Comparison of ENCODE assay signal across 22 cellular contexts in genomic region chr6:79089552-79090404, GRCh38. TPM values are rescaled to one million over a fixed set of nuclear protein-coding genes. Genes with fewer than 3 reads are reported as not detected.
A peak's percentile ranks its signal among the peaks of the same experiment; 100 is the strongest.
DNase-seq lines count a peak whose midpoint lies in the region; ATAC-seq, FAIRE-seq and TF ChIP-seq lines count a peak whose summit lies in the region.
"Had no signal": no experiment of that assay in that cellular context is flagged by ENCODE, and none has a peak within 500 bp of the region (broad histone marks: within the 10 kb centered on the region; RNA-seq: fewer than 3 reads in every experiment).

No MANE protein-coding gene starts in this region.

- no peak overlapping the region for H4K91ac ChIP-seq in H1 (replicated peaks; ENCODE audit: insufficient read length, low read length)

- H3K9me3 ChIP-seq in HepG2 (ENCODE audit: low read length) (no peaks in the 10 kb centered on the region), right lobe of liver (no peaks in the 10 kb centered on the region), H1 (ENCODE audit: insufficient read depth in 2 of 2, low read depth in 1 of 2, low read length in 1 of 2) (no peaks in the 10 kb centered on the region)
- H3K9me3 ChIP-seq: A549, BE2C, BLaER1 had no signal

- TF ChIP-seq POLR2A in HepG2 (IDR thresholded peaks at IDR 0.05; ENCODE audit: insufficient read depth in 1 of 2, low read depth in 2 of 2, low read length in 2 of 2): no peak
- no peak for TF ChIP-seq POLR2A in right lobe of liver (IDR thresholded peaks at IDR 0.05)
- no peak for TF ChIP-seq POLR2A in H1 (IDR thresholded peaks at IDR 0.05; ENCODE audit: control extremely low read depth in 1 of 2, low read depth in 2 of 2, low read length in 2 of 2)

- H3K4me3 ChIP-seq in HepG2 (replicated peaks in 1 of 3; ENCODE audit: insufficient read depth in 1 of 3, low read depth in 2 of 3, low read length in 3 of 3) (no peak overlapping the region), right lobe of liver (no peak overlapping the region), H1 (ENCODE audit: extremely low read depth in 1 of 4, insufficient read depth in 2 of 4, low read depth in 3 of 4, low read length in 4 of 4) (no peak overlapping the region)
- H3K4me3 ChIP-seq: A549, BLaER1 had no signal

- H3K18ac ChIP-seq in H1 (ENCODE audit: extremely low read depth, low read length): no peak overlapping the region

- no peak overlapping the region for H3K56ac ChIP-seq in H1 (replicated peaks; ENCODE audit: insufficient read length, low read depth, low read length)

- H4K8ac ChIP-seq in H1 (ENCODE audit: extremely low read depth, insufficient read depth, low read length): no peak overlapping the region

- H3K9ac ChIP-seq in HepG2 (ENCODE audit: insufficient read depth, low read depth, low read length) (no peak overlapping the region), H1 (replicated peaks in 1 of 4; ENCODE audit: extremely low read depth in 1 of 4, low read depth in 3 of 4, low read length in 3 of 4) (no peak overlapping the region)
- H3K9ac ChIP-seq: BLaER1 had no signal

- H3K27me3 ChIP-seq in HepG2 (ENCODE audit: control insufficient read depth in 1 of 2, insufficient read depth in 2 of 2, low read length in 2 of 2) (no peaks in the 10 kb centered on the region; a peak in 1 of 5 replicates), right lobe of liver (no peaks in the 10 kb centered on the region), H1 (replicated peaks in 1 of 4; ENCODE audit: control insufficient read depth in 3 of 4, extremely low read depth in 1 of 4, insufficient read depth in 3 of 4, low read length in 3 of 4) (no peaks in the 10 kb centered on the region)
- H3K27me3 ChIP-seq: BE2C, BLaER1 had no signal

- 6% methylated on average over 2 of the region's 2 CpGs for WGBS in HepG2 (ENCODE audit: low lambda C conversion rate)
- 49% methylated on average over 2 of the region's 2 CpGs for WGBS in right lobe of liver (ENCODE audit: insufficient coverage, low coverage, low lambda C conversion rate, missing lambda C conversion rate)
- 74% methylated on average over 2 of the region's 2 CpGs; no CpG with 5 or more reads in 1 of the 2 experiments for WGBS in H1 (ENCODE audit: extremely low coverage in 1 of 2, insufficient coverage in 1 of 2, insufficient read length in 1 of 2, insufficient replicate concordance in 2 of 2, low coverage in 1 of 2, low lambda C conversion rate in 2 of 2, missing lambda C conversion rate in 1 of 2), 2 experiments

- FAIRE-seq in HepG2 (lab: Jason Lieb, UNC) (no peak), H1 (lab: Jason Lieb, UNC) (no peak)
- FAIRE-seq: A549, G401.6, GM12891, GM19239 had no signal

- in situ Hi-C loops in HepG2 (cut with HindIII; ENCODE audit: extremely low pct_ligation_motif_present, low pct_unique_long_range_greater_than_20kb): no loop called here

- H2AFZ ChIP-seq in HepG2 (ENCODE audit: low read length) (no peak overlapping the region), H1 (ENCODE audit: low read length) (no peak overlapping the region)

- no peak for DNase-seq in HepG2 (ENCODE audit: low spot score)
- no peak for DNase-seq in right lobe of liver
- no peak for DNase-seq in Calu3
- DNase-seq in WTC11 (ENCODE audit: low spot score): no peak
- no peak for DNase-seq in H1 (ENCODE audit: low read depth in 1 of 2, low spot score in 2 of 2)
- DNase-seq in SHP77 treated with DMSO at 0.1 percent for 48 hours (lab: John Stamatoyannopoulos, UW): no peak
- no peak for DNase-seq in activated CD4-positive, alpha-beta memory T cell treated with anti-CD3 and anti-CD28 coated beads for 36 hours
- no peak for DNase-seq in NCI-H526 (lab: John Stamatoyannopoulos, UW)
- DNase-seq: AML-193; BE2C; C1 segment of cervical spinal cord; CD4-positive, alpha-beta memory T cell; CD4-positive, CD25-positive, alpha-beta regulatory T cell; DMS79 treated with DMSO at 0.1 percent for 48 hours; GF-D8 had no signal

- H2AK5ac ChIP-seq in H1 (ENCODE audit: low read depth, low read length): no peak overlapping the region

- H3K4me1 ChIP-seq in HepG2 (ENCODE audit: insufficient read depth, low read length) (0 out of 2 replicates have a peak, but pooled peaks cover under 1% of the 10 kb centered on the region), right lobe of liver (no peaks in the 10 kb centered on the region), H1 (replicated peaks in 1 of 4; ENCODE audit: control insufficient read depth in 3 of 4, insufficient read depth in 4 of 4, low read length in 3 of 4) (no peaks in the 10 kb centered on the region)
- H3K4me1 ChIP-seq: A549, BE2C, BLaER1 had no signal

- no peaks in the 10 kb centered on the region for H3K36me3 ChIP-seq in HepG2 (replicated peaks in 1 of 2; ENCODE audit: control insufficient read depth in 1 of 2, insufficient read depth in 2 of 2, low read length in 2 of 2)
- H3K36me3 ChIP-seq in right lobe of liver: no peaks in the 10 kb centered on the region
- no peaks in the 10 kb centered on the region for H3K36me3 ChIP-seq in H1 (ENCODE audit: control insufficient read depth in 2 of 4, insufficient read depth in 4 of 4, low read length in 3 of 4)
- H3K36me3 ChIP-seq: BE2C, BLaER1 had no signal

- CTCF ChIA-PET in HepG2 (lab: Yijun Ruan, JAX; ENCODE audit: low intra/inter-chr PET ratio, low total read pairs): no interaction called here
- CTCF ChIA-PET in Calu3 (lab: Charles Lee): no interaction called here
- CTCF ChIA-PET in WTC11 (lab: Charles Lee): no interaction called here
- CTCF ChIA-PET in H1 (lab: Charles Lee; ENCODE audit: partially characterized antibody): no interaction called here
- CTCF ChIA-PET in activated CD4-positive, alpha-beta memory T cell treated with anti-CD3 and anti-CD28 coated beads for 36 hours (lab: Charles Lee): no interaction called here

- H2BK20ac ChIP-seq in H1 (ENCODE audit: low read length): no peak overlapping the region

- H3K4ac ChIP-seq in H1 (replicated peaks; ENCODE audit: insufficient read length, low read depth, low read length): no peak overlapping the region

- POLR2A ChIA-PET in HepG2 (lab: Yijun Ruan, JAX): no interaction called here
- POLR2A ChIA-PET in WTC11 (lab: Charles Lee): no interaction called here
- POLR2A ChIA-PET in H1 (lab: Charles Lee; ENCODE audit: partially characterized antibody): no interaction called here
- POLR2A ChIA-PET in activated CD4-positive, alpha-beta memory T cell treated with anti-CD3 and anti-CD28 coated beads for 36 hours (lab: Charles Lee): no interaction called here

- no peaks in the 10 kb centered on the region for H3K4me1 Mint-ChIP-seq in Calu3 (ENCODE audit: low read depth, unreplicated experiment)
- no peaks in the 10 kb centered on the region for H3K4me1 Mint-ChIP-seq in WTC11
- no peaks in the 10 kb centered on the region for H3K4me1 Mint-ChIP-seq in activated CD4-positive, alpha-beta memory T cell treated with anti-CD3 and anti-CD28 coated beads for 36 hours (ENCODE audit: low read depth)
- H3K4me1 Mint-ChIP-seq: CD4-positive, alpha-beta memory T cell; CD4-positive, CD25-positive, alpha-beta regulatory T cell had no signal

- H3K4me3 Mint-ChIP-seq in Calu3 (ENCODE audit: low read depth, unreplicated experiment) (no peak overlapping the region), WTC11 (no peak overlapping the region)
- H3K4me3 Mint-ChIP-seq in activated CD4-positive, alpha-beta memory T cell treated with anti-CD3 and anti-CD28 coated beads for 36 hours: no peak overlapping the region
- H3K4me3 Mint-ChIP-seq: CD4-positive, alpha-beta memory T cell had no signal

- intact Hi-C loops in HepG2 (cut with micrococcal nuclease; ENCODE audit: unreplicated experiment): no loop called here
- intact Hi-C loops in right lobe of liver (cut with DNase I): no loop called here
- intact Hi-C loops in Calu3 (cut with micrococcal nuclease; ENCODE audit: unreplicated experiment): no loop called here
- intact Hi-C loops in activated CD4-positive, alpha-beta memory T cell treated with anti-CD3 and anti-CD28 coated beads for 36 hours (cut with micrococcal nuclease): no loop called here

- H3K4me2 ChIP-seq in HepG2 (ENCODE audit: low read depth, low read length): no peak overlapping the region
- H3K4me2 ChIP-seq in H1 (ENCODE audit: insufficient read depth in 1 of 2, low read depth in 2 of 2, low read length in 2 of 2): no peak overlapping the region
- H3K4me2 ChIP-seq: A549, BLaER1 had no signal

- peak overlapping the region; percentile 40; the same call in 1 of the 2 replicates for H2BK15ac ChIP-seq in H1 (ENCODE audit: low read length)

- H3K14ac ChIP-seq in H1 (ENCODE audit: insufficient read length): no peak overlapping the region

- no peak overlapping the region for H4K5ac ChIP-seq in H1 (ENCODE audit: insufficient read length, low read depth, low read length)

- no peak overlapping the region for H3K23ac ChIP-seq in H1 (ENCODE audit: insufficient read length)

- no peaks in the 10 kb centered on the region for H3K79me2 ChIP-seq in HepG2 (ENCODE audit: insufficient read depth, low read length)
- no peaks in the 10 kb centered on the region for H3K79me2 ChIP-seq in H1 (ENCODE audit: control insufficient read depth in 1 of 2, insufficient read depth in 2 of 2, low read length in 2 of 2)

- TF ChIP-seq RAD21 in HepG2 (CRISPR knock-in tag; IDR thresholded peaks at IDR 0.05) (no peak), H1 (IDR thresholded peaks at IDR 0.05 in 1 of 2, conservative IDR thresholded peaks at IDR 0.05 in 1 of 2; ENCODE audit: low read depth in 2 of 2, low read length in 2 of 2) (no peak)

- H4K20me1 ChIP-seq in HepG2 (ENCODE audit: insufficient read depth, low read length) (no peaks in the 10 kb centered on the region), H1 (replicated peaks in 1 of 2; ENCODE audit: control insufficient read depth in 1 of 2, insufficient read depth in 2 of 2, low read length in 2 of 2) (no peaks in the 10 kb centered on the region)
- H4K20me1 ChIP-seq: BLaER1 had no signal

- no peak overlapping the region for H2BK12ac ChIP-seq in H1 (ENCODE audit: low read depth, low read length)

- H2BK5ac ChIP-seq in H1 (ENCODE audit: low read depth, low read length): no peak overlapping the region

- TF ChIP-seq EP300 in HepG2 (IDR thresholded peaks at IDR 0.05; ENCODE audit: low read depth in 2 of 2, low read length in 2 of 2) (no peak), HepG2 (CRISPR knock-in tag; IDR thresholded peaks at IDR 0.05; ENCODE audit: borderline replicate concordance) (no peak), H1 (IDR thresholded peaks at IDR 0.05; ENCODE audit: borderline replicate concordance in 1 of 2, low read depth in 2 of 2, low read length in 2 of 2) (no peak)

- TF ChIP-seq CTCF in HepG2 (CRISPR knock-in tag; IDR thresholded peaks at IDR 0.05) (no peak), right lobe of liver (IDR thresholded peaks at IDR 0.05) (no peak), Calu3 (IDR thresholded peaks at IDR 0.05; ENCODE audit: unreplicated experiment) (no peak), WTC11 (IDR thresholded peaks at IDR 0.05) (no peak), H1 (IDR thresholded peaks at IDR 0.05; ENCODE audit: control extremely low read depth in 1 of 3, insufficient read depth in 1 of 3, low read depth in 1 of 3, low read length in 3 of 3) (no peak)

- H2BK120ac ChIP-seq in H1 (replicated peaks; ENCODE audit: low read depth, low read length): no peak overlapping the region

- H3K27ac Mint-ChIP-seq in Calu3 (ENCODE audit: unreplicated experiment) (peak overlapping the region; percentile 35), WTC11 (no peak overlapping the region)
- H3K27ac Mint-ChIP-seq in activated CD4-positive, alpha-beta memory T cell treated with anti-CD3 and anti-CD28 coated beads for 36 hours: no peak overlapping the region
- H3K27ac Mint-ChIP-seq: CD4-positive, alpha-beta memory T cell; CD4-positive, CD25-positive, alpha-beta regulatory T cell had no signal

- BruUV-seq in HepG2 (replicated peaks; lab: Mats Ljungman, UMichigan): no TSS peak
- BruUV-seq in Calu3 (replicated peaks; lab: Mats Ljungman, UMichigan): no TSS peak

- H3K27me3 Mint-ChIP-seq in Calu3 (ENCODE audit: unreplicated experiment) (peaks cover 18% of the 10 kb centered on the region), WTC11 (ENCODE audit: low read depth) (peaks cover 10% of the 10 kb centered on the region)
- peaks cover 10% of the 10 kb centered on the region for H3K27me3 Mint-ChIP-seq in activated CD4-positive, alpha-beta memory T cell treated with anti-CD3 and anti-CD28 coated beads for 36 hours

- H3K27ac ChIP-seq in HepG2 (ENCODE audit: extremely low read length, insufficient read depth, low read length) (no peak overlapping the region), right lobe of liver (no peak overlapping the region), H1 (ENCODE audit: low read depth, low read length) (no peak overlapping the region)
- H3K27ac ChIP-seq: 22Rv1, A549, BLaER1 had no signal

- H3K9me3 Mint-ChIP-seq in Calu3 (ENCODE audit: low read depth, unreplicated experiment): no peaks in the 10 kb centered on the region
- H3K9me3 Mint-ChIP-seq in WTC11: peaks cover 3% of the 10 kb centered on the region; the same call in 1 of the 2 replicates
- no peaks in the 10 kb centered on the region for H3K9me3 Mint-ChIP-seq in activated CD4-positive, alpha-beta memory T cell treated with anti-CD3 and anti-CD28 coated beads for 36 hours
- H3K9me3 Mint-ChIP-seq: CD4-positive, CD25-positive, alpha-beta regulatory T cell had no signal

- no peak for ATAC-seq in HepG2
- ATAC-seq in right lobe of liver: no peak
- no peak for ATAC-seq in WTC11
- ATAC-seq: A549 had no signal

- no peaks in the 10 kb centered on the region for H3K79me1 ChIP-seq in H1 (ENCODE audit: low read depth, low read length)

- H3K36me3 Mint-ChIP-seq in Calu3 (ENCODE audit: insufficient read depth, unreplicated experiment): no peaks in the 10 kb centered on the region
- H3K36me3 Mint-ChIP-seq in WTC11: no peaks in the 10 kb centered on the region
- no peaks in the 10 kb centered on the region for H3K36me3 Mint-ChIP-seq in activated CD4-positive, alpha-beta memory T cell treated with anti-CD3 and anti-CD28 coated beads for 36 hours
- H3K36me3 Mint-ChIP-seq: CD14-positive monocyte; CD4-positive, alpha-beta memory T cell; CD4-positive, CD25-positive, alpha-beta regulatory T cell had no signal

- no peaks in the 10 kb centered on the region; the same call in 1 of the 2 replicates for H3K23me2 ChIP-seq in H1 (ENCODE audit: low read depth, low read length)

RNA-seq across cellular contexts. Expression of gene PHIP, which starts 11.7 kb away (rescaled TPM):
- total RNA-seq in HepG2 (2016; rRNA removed; fragmentation: Illumina TruSeq; extraction: Trizol): 23.5 and 36.0 TPM in 2 replicates
- total RNA-seq in HepG2 (2016; cell fraction: cytosol; rRNA removed; fragmentation: Illumina TruSeq; extraction: Trizol; ENCODE audit: low read depth): 5.8 and 5.9 TPM in 2 replicates
- 22.7 and 33.7 TPM in 2 replicates for total RNA-seq in HepG2 (2016; cell fraction: insoluble cytoplasmic fraction; rRNA removed; fragmentation: Illumina TruSeq; extraction: Trizol)
- total RNA-seq in HepG2 (2016; cell fraction: membrane; rRNA removed; fragmentation: Illumina TruSeq; extraction: Trizol): 6.2 and 7.7 TPM in 2 replicates
- 60.3 and 61.0 TPM in 2 replicates for total RNA-seq in HepG2 (2016; cell fraction: nucleus; rRNA removed; fragmentation: Illumina TruSeq; extraction: Trizol)
- polyA plus RNA-seq in HepG2 (2011; rRNA removed): 5.3 and 6.5 TPM in 2 replicates
- polyA plus RNA-seq in HepG2 (2011; cell fraction: cytosol; rRNA removed): 1.9 and 2.7 TPM in 2 replicates
- polyA plus RNA-seq in HepG2 (2011; cell fraction: nucleus; rRNA removed): 11.2 and 12.3 TPM in 2 replicates
- 11.8 and 14.6 TPM in 2 replicates for polyA plus RNA-seq in HepG2 (2012)
- 0.29 and 0.36 TPM in 2 replicates for polyA plus RNA-seq in HepG2 (2016; cell fraction: cytosol; fragmentation: Illumina TruSeq; extraction: Trizol; ENCODE audit: low read depth)
- polyA plus RNA-seq in HepG2 (2016; cell fraction: insoluble cytoplasmic fraction; fragmentation: Illumina TruSeq; extraction: Trizol; ENCODE audit: low read depth): 14.4 and 15.1 TPM in 2 replicates
- polyA plus RNA-seq in HepG2 (2016; cell fraction: membrane; fragmentation: Illumina TruSeq; extraction: Trizol; ENCODE audit: low read depth): 0.94 and 1.2 TPM in 2 replicates
- 48.0 and 52.8 TPM in 2 replicates for polyA plus RNA-seq in HepG2 (2016; cell fraction: nucleus; fragmentation: Illumina TruSeq; extraction: Trizol; ENCODE audit: insufficient read depth, low read depth)
- polyA minus RNA-seq in HepG2 (2011; rRNA and poly(A)+ RNA removed; ENCODE audit: low replicate concordance): 10.0 and 19.3 TPM in 2 replicates
- polyA minus RNA-seq in HepG2 (2011; cell fraction: cytosol; rRNA and poly(A)+ RNA removed): 15.4 and 16.9 TPM in 2 replicates
- polyA minus RNA-seq in HepG2 (2011; cell fraction: nucleus; rRNA and poly(A)+ RNA removed): 103 and 105 TPM in 2 replicates
- 1 to 10 TPM; 5.0 to 7.8 (median 6.4) TPM for total RNA-seq in right lobe of liver
- total RNA-seq in Calu3 (2022): 43.3 and 50.8 TPM in 2 replicates
- 45.6 to 47.3 TPM (median 45.7 TPM) in 3 replicates for total RNA-seq in WTC11 (2021)
- total RNA-seq in H1 (2021; fragmentation: NEBNext Ultra II Directional; extraction: Animal tissue kit (Norgen Biotek cat#: 25700)): 54.2 and 56.2 TPM in 2 replicates
- polyA plus RNA-seq in H1 (2011; rRNA removed): 5.1 and 7.3 TPM in 2 replicates
- polyA plus RNA-seq in H1 (2011; cell fraction: cytosol; rRNA removed): 10.3 TPM
- 14.7 TPM for polyA plus RNA-seq in H1 (2011; cell fraction: nucleus; rRNA removed)
- 15.0 to 30.6 TPM (median 18.4 TPM) in 4 replicates for polyA plus RNA-seq in H1 (2012, experiment 1 of 2)
- 1.6 TPM for polyA plus RNA-seq in H1 (2012, experiment 2 of 2)
- 25.2 TPM for polyA plus RNA-seq in H1 (2013, experiment 1 of 2)
- 21.2 TPM for polyA plus RNA-seq in H1 (2013, experiment 2 of 2)
- polyA minus RNA-seq in H1 (2011; rRNA and poly(A)+ RNA removed): 46.0 and 65.2 TPM in 2 replicates
- 33.5 TPM for polyA minus RNA-seq in H1 (2011; cell fraction: cytosol; rRNA and poly(A)+ RNA removed)
- 141 TPM for polyA minus RNA-seq in H1 (2011; cell fraction: nucleus; rRNA and poly(A)+ RNA removed)
- total RNA-seq in activated CD4-positive, alpha-beta memory T cell treated with anti-CD3 and anti-CD28 coated beads for 36 hours: 10 to 100 TPM; 25.5 to 27.9 TPM

Comparison
In these comparisons a context has a peak if more than half of its experiments do, and no peak if none do; other contexts are left out.
1. Of the 50 proteins assayed by ChIP-seq in both HepG2 and WTC11: peak only in HepG2: none; only in WTC11: ZNF512; in both: none; in neither: 49.